ENCODE assay signal across 8 cellular contexts in the genomic region with DNA sequence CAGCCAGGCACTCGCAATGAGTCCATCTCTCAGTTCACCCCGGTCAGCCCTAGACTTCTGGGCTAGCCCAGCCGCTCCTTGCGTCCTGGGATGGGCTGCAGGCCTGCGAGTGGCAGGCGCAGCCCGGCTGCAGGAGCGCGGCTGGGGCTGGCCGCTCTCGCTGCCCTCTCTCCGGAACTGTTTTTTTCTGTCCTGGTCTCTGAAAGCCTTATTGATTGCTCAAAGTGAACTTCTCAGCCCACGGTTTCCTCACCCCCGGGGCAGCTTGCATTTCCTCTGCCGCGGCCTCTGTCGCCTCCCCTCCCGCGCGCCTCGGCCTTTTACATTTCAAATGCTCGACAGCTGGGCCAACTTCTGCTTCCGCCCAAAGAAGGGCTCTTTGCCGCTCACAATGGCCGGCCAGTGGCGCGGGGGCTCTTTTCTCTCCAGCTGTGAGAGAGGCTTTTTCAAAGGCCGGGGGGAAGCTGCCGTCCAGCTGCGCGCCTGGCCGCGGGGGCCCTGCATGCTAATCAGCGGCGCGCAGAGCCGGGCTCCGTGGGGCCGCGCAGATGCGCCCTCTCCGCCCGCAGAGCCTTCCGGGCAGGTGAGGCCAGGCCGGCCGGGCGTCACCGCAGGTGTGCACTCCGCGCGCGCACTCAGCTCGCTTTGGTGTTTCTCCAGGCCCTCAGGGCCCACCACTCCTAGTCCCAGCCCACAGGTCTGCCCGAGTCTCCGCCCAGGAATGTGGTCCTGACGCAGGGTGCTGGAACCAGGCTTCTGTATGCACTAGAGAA.
A peak's percentile ranks its signal among the peaks of the same experiment; 100 is the strongest.
DNase-seq lines count a peak whose midpoint lies in the region; ATAC-seq lines count a peak whose summit lies in the region.

No MANE protein-coding gene starts in this region.

- H3K4me3 Mint-ChIP-seq in activated T-cell treated with anti-CD3 and anti-CD28 coated beads, Interleukin-2, amount 50 U/mL, for 72 hours: peak overlapping the region; percentile 87 to 93

- H3K4me1 Mint-ChIP-seq in activated T-cell treated with anti-CD3 and anti-CD28 coated beads, Interleukin-2, amount 50 U/mL, for 72 hours (ENCODE audit: low read depth): peaks cover 66% of the 10 kb centered on the region

- no peaks in the 10 kb centered on the region for H3K27me3 Mint-ChIP-seq in activated T-cell treated with anti-CD3 and anti-CD28 coated beads, Interleukin-2, amount 50 U/mL, for 72 hours (ENCODE audit: low read depth)

- H3K27ac Mint-ChIP-seq in activated T-cell treated with anti-CD3 and anti-CD28 coated beads, Interleukin-2, amount 50 U/mL, for 72 hours: peak overlapping the region; percentile 36

- DNase-seq in activated T-cell treated with anti-CD3 and anti-CD28 coated beads, Interleukin-2, amount 50 U/mL, for 72 hours: peak; percentile 83 to 86
- DNase-seq in left ventricle myocardium superior (peak; percentile 68), renal cortical epithelial cell (ENCODE audit: low read depth) (peak; percentile 5), SK-N-DZ (ENCODE audit: low spot score) (no peak), inferior parietal cortex (ENCODE audit: extremely low spot score) (no peak)

- peaks cover 8 to 10% of the 10 kb centered on the region in 2 donors for H3K9me3 Mint-ChIP-seq in activated T-cell treated with anti-CD3 and anti-CD28 coated beads, Interleukin-2, amount 50 U/mL, for 72 hours

- intact Hi-C loops in left ventricle myocardium superior (cut with micrococcal nuclease): no loop called here

- ATAC-seq in GM18498 (IDR thresholded peaks at IDR 0.05; ENCODE audit: unreplicated experiment) (peak; percentile 60), HG03520 (IDR thresholded peaks at IDR 0.05; ENCODE audit: unreplicated experiment) (peak; percentile 69), left ventricle myocardium superior (peak; percentile 65), HG03108 (IDR thresholded peaks at IDR 0.05; ENCODE audit: unreplicated experiment) (no peak)
- ATAC-seq in activated T-cell treated with anti-CD3 and anti-CD28 coated beads, Interleukin-2, amount 50 U/mL, for 72 hours (replicated peaks in 1 of 2): peak; percentile 73 to 74

- peaks cover 30 to 37% of the 10 kb centered on the region in 2 donors for H3K36me3 Mint-ChIP-seq in activated T-cell treated with anti-CD3 and anti-CD28 coated beads, Interleukin-2, amount 50 U/mL, for 72 hours (ENCODE audit: insufficient read depth in 2 of 2)

Comparison
In these comparisons a context has a peak if more than half of its experiments do, and no peak if none do; other contexts are left out.
1. DNase-seq: peak in activated T-cell treated with anti-CD3 and anti-CD28 coated beads, Interleukin-2, amount 50 U/mL, for 72 hours (2 of 2), left ventricle myocardium superior (single experiment) and renal cortical epithelial cell (single experiment); none in SK-N-DZ (single experiment) and inferior parietal cortex (single experiment).